Comparison of ENCODE assay signal across 9 cellular contexts in genomic region chr6:112203577-112204349, GRCh38. TPM values are rescaled to one million over a fixed set of nuclear protein-coding genes. Genes with fewer than 3 reads are reported as not detected.
DNase-seq lines count a peak whose midpoint lies in the region; ATAC-seq and TF ChIP-seq lines count a peak whose summit lies in the region.
"Had no signal": no experiment of that assay in that cellular context is flagged by ENCODE, and none has a peak within 500 bp of the region (broad histone marks: within the 10 kb centered on the region; RNA-seq: fewer than 3 reads in every experiment).

No MANE protein-coding gene starts in this region.

- peak; percentile 74 for ATAC-seq in GM21723 (IDR thresholded peaks at IDR 0.05; ENCODE audit: unreplicated experiment)
- ATAC-seq in RWPE2 (ENCODE audit: low read depth), result peak; percentile 90

- H3K27me3 ChIP-seq in AG04450 (ENCODE audit: control insufficient read depth, insufficient read depth, low read length) (no peaks in the 10 kb centered on the region), RWPE2 (ENCODE audit: insufficient read depth, poor library complexity, severe bottlenecking) (no peaks in the 10 kb centered on the region), kidney epithelial cell (ENCODE audit: control insufficient read depth, insufficient read depth, low read length) (no peaks in the 10 kb centered on the region)

- no peaks in the 10 kb centered on the region for H3K36me3 ChIP-seq in RWPE2 (ENCODE audit: low read depth)
- H3K36me3 ChIP-seq in kidney epithelial cell (ENCODE audit: control insufficient read depth, insufficient read depth, low read length), result no peaks in the 10 kb centered on the region

- TF ChIP-seq CTCF in AG04450 (IDR thresholded peaks at IDR 0.05; ENCODE audit: low read depth, low read length), result no peak
- TF ChIP-seq CTCF in RWPE2 (IDR thresholded peaks at IDR 0.05; ENCODE audit: poor library complexity, severe bottlenecking), result no peak
- TF ChIP-seq CTCF in kidney epithelial cell (IDR thresholded peaks at IDR 0.05; ENCODE audit: insufficient read depth, low read length, poor library complexity, severe bottlenecking), result no peak

- POLR2A ChIA-PET in AG04450 (lab: Yijun Ruan, JAX), result no interaction called here

- H3K4me3 ChIP-seq in AG04450 (ENCODE audit: low read depth, low read length) (no peak overlapping the region), RWPE2 (ENCODE audit: severe bottlenecking) (no peak overlapping the region), kidney epithelial cell (ENCODE audit: low read depth, low read length) (no peak overlapping the region)

- DNase-seq in AG04450 (ENCODE audit: low read depth, low spot score), result no peak
- no peak for DNase-seq in RWPE2 (ENCODE audit: low spot score)
- DNase-seq in kidney epithelial cell (ENCODE audit: low read depth), result peak; percentile 72
- no peak for DNase-seq in NCI-H82 (lab: John Stamatoyannopoulos, UW)
- DNase-seq in SW480 (ENCODE audit: low spot score), result no peak
- no peak for DNase-seq in NCI-H748 (lab: John Stamatoyannopoulos, UW; ENCODE audit: unreplicated experiment)
- no peak for DNase-seq in cerebellar nuclear complex (lab: John Stamatoyannopoulos, UW)
- DNase-seq: activated CD4-positive, alpha-beta T cell treated with anti-CD3 and anti-CD28 coated beads, Interleukin-2, amount 50 U/mL, for 1 hour had no signal

- peaks cover 40% of the 10 kb centered on the region for H3K4me1 ChIP-seq in RWPE2 (ENCODE audit: insufficient read depth, poor library complexity, severe bottlenecking)

- H3K9me3 ChIP-seq in AG04450 (ENCODE audit: control insufficient read depth, insufficient read depth, low read length) (no peaks in the 10 kb centered on the region), RWPE2 (ENCODE audit: severe bottlenecking) (no peaks in the 10 kb centered on the region)

- H3K27ac ChIP-seq in AG04450 (ENCODE audit: low read depth, low read length) (peak overlapping the region; percentile 32), RWPE2 (ENCODE audit: poor library complexity, severe bottlenecking) (peak overlapping the region; percentile 94)

- CTCF ChIA-PET in AG04450 (lab: Charles Lee), result no interaction called here

RNA-seq across cellular contexts. Expression of gene LAMA4, which starts 50.6 kb away (rescaled TPM):
- 231 and 246 TPM in 2 replicates for polyA plus RNA-seq in AG04450 (2011; rRNA removed)
- 415 and 507 TPM in 2 replicates for polyA minus RNA-seq in AG04450 (2011; rRNA and poly(A)+ RNA removed)
- total RNA-seq in kidney epithelial cell, result 4.7 and 5.6 TPM in 2 replicates
